Comparison of ENCODE assay signal across 10 cellular contexts in the genomic region with DNA sequence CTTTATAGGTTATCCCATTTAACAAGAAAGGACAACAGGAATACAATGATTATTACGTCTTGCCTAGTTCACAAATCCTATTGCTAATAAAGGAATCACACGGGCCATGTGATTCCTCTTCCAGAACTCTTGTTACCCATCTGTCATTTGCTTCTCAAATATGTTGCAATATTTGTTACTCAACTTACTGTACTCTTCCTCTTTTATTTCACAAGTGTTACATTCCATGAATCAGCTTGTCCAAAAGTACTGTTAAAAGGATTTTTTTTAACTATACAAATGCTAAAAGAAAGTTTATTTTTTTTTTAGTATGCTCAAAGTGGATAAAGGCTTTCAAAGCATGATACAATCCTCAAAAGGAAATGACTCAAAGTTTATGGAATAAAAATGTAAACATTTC. TPM values are rescaled to one million over a fixed set of nuclear protein-coding genes. Genes with fewer than 3 reads are reported as not detected.
DNase-seq lines count a peak whose midpoint lies in the region; ATAC-seq and TF ChIP-seq lines count a peak whose summit lies in the region.
"Had no signal": no experiment of that assay in that cellular context is flagged by ENCODE, and none has a peak within 500 bp of the region (broad histone marks: within the 10 kb centered on the region; RNA-seq: fewer than 3 reads in every experiment).

No MANE protein-coding gene starts in this region.

- peaks cover 1% of the 10 kb centered on the region; the same call in 1 of the 2 replicates for H3K36me3 Mint-ChIP-seq in HFFc6 (ENCODE audit: low read depth)
- no peaks in the 10 kb centered on the region for H3K36me3 Mint-ChIP-seq in naive thymus-derived CD8-positive, alpha-beta T cell
- H3K36me3 Mint-ChIP-seq: activated naive CD4-positive, alpha-beta T cell treated with anti-CD3 and anti-CD28 coated beads, Interleukin-2, amount 50 U/mL, for 72 hours had no signal

- H3K4me1 Mint-ChIP-seq in HFFc6 (ENCODE audit: low read depth): peaks cover 65% of the 10 kb centered on the region
- peaks cover 0 to 6% (median 0%) of the 10 kb centered on the region in 4 donors for H3K4me1 Mint-ChIP-seq in naive thymus-derived CD8-positive, alpha-beta T cell

- H3K27ac ChIP-seq in RWPE1: no peak overlapping the region
- peak overlapping the region; percentile 69 for H3K27ac ChIP-seq in skeletal muscle tissue (ENCODE audit: low read depth, low read length)

- CTCF ChIA-PET in RWPE1 (lab: Yijun Ruan, JAX): no interaction called here

- POLR2A ChIA-PET in RWPE1 (lab: Yijun Ruan, JAX; ENCODE audit: low non-redundant PET): no interaction called here
- POLR2A ChIA-PET in naive thymus-derived CD8-positive, alpha-beta T cell (lab: Charles Lee): no interaction called here

- no peaks in the 10 kb centered on the region for H3K27me3 Mint-ChIP-seq in HFFc6 (ENCODE audit: insufficient read depth)
- no peaks in the 10 kb centered on the region for H3K27me3 Mint-ChIP-seq in naive thymus-derived CD8-positive, alpha-beta T cell

- H3K9me3 Mint-ChIP-seq in HFFc6: no peaks in the 10 kb centered on the region
- no peaks in the 10 kb centered on the region for H3K9me3 Mint-ChIP-seq in naive thymus-derived CD8-positive, alpha-beta T cell
- H3K9me3 Mint-ChIP-seq: activated naive CD4-positive, alpha-beta T cell treated with anti-CD3 and anti-CD28 coated beads, Interleukin-2, amount 50 U/mL, for 72 hours had no signal

- H3K27ac Mint-ChIP-seq in HFFc6: peak overlapping the region; percentile 60
- H3K27ac Mint-ChIP-seq in naive thymus-derived CD8-positive, alpha-beta T cell: no peak overlapping the region
- H3K27ac Mint-ChIP-seq: activated naive CD4-positive, alpha-beta T cell treated with anti-CD3 and anti-CD28 coated beads, Interleukin-2, amount 50 U/mL, for 72 hours had no signal

- no peaks in the 10 kb centered on the region for H3K36me3 ChIP-seq in skeletal muscle tissue (ENCODE audit: control insufficient read depth in 3 of 3, insufficient read depth in 3 of 3, low read length in 3 of 3)

- no peaks in the 10 kb centered on the region for H3K27me3 ChIP-seq in skeletal muscle tissue (ENCODE audit: control insufficient read depth in 3 of 3, insufficient read depth in 3 of 3, low read length in 3 of 3)

- peaks cover 22 to 32% (median 22%) of the 10 kb centered on the region in 3 donors for H3K4me1 ChIP-seq in skeletal muscle tissue (ENCODE audit: control insufficient read depth in 3 of 3, insufficient read depth in 3 of 3, low read length in 3 of 3)

- peak overlapping the region; percentile 44 for H3K4me3 Mint-ChIP-seq in HFFc6
- no peak overlapping the region for H3K4me3 Mint-ChIP-seq in naive thymus-derived CD8-positive, alpha-beta T cell

- TF ChIP-seq CTCF in HFFc6 (IDR thresholded peaks at IDR 0.05) (no peak), RWPE1 (conservative IDR thresholded peaks at IDR 0.05; ENCODE audit: low read depth) (no peak)

- no peaks in the 10 kb centered on the region for H3K9me3 ChIP-seq in skeletal muscle tissue (ENCODE audit: control insufficient read depth in 3 of 3, low read length in 3 of 3)

- ATAC-seq in naive thymus-derived CD8-positive, alpha-beta T cell: no peak
- ATAC-seq: activated naive CD4-positive, alpha-beta T cell treated with anti-CD3 and anti-CD28 coated beads, Interleukin-2, amount 50 U/mL, for 72 hours had no signal

- no peak overlapping the region for H3K4me3 ChIP-seq in skeletal muscle tissue (ENCODE audit: low read length in 3 of 3)

- DNase-seq in HFFc6 (peak; percentile 83), RWPE1 (ENCODE audit: low spot score) (peak; percentile 48), fibroblast of the conjunctiva (ENCODE audit: low read depth) (peak; percentile 74), T-helper 1 cell (no peak), NCI-H1105 treated with DMSO at 0.1 percent for 48 hours (lab: John Stamatoyannopoulos, UW) (no peak)
- DNase-seq in naive thymus-derived CD8-positive, alpha-beta T cell: no peak
- no peak for DNase-seq in effector CD4-positive, alpha-beta T cell
- DNase-seq: NCI-H446 treated with DMSO at 0.1 percent for 48 hours had no signal

- no peak overlapping the region for H3K9ac ChIP-seq in skeletal muscle tissue (ENCODE audit: low read depth in 1 of 3, low read length in 3 of 3)

RNA-seq across cellular contexts. Expression of gene CD36, which starts 3.9 kb away (rescaled TPM):
- 1 to 10 TPM in 3 of 6 experiments, under 1 TPM in 3; 0.74 to 3.5 (median 1.1) TPM for total RNA-seq in HFFc6 (2021; fragmentation: NEBNext Ultra II Directional; extraction: Animal tissue kit (Norgen Biotek cat#: 25700))
- total RNA-seq in skeletal muscle tissue: 533 TPM
- 1 to 10 TPM; 2.8 to 4.0 TPM for total RNA-seq in naive thymus-derived CD8-positive, alpha-beta T cell
- under 1 TPM in 2 of 3 donors, not detected in 1; 0.49 to 0.73 TPM for polyA plus RNA-seq in naive thymus-derived CD8-positive, alpha-beta T cell
- total RNA-seq: activated naive CD4-positive, alpha-beta T cell treated with anti-CD3 and anti-CD28 coated beads, Interleukin-2, amount 50 U/mL, for 72 hours had no signal

Comparison
In these comparisons a context has a peak if more than half of its experiments do, and no peak if none do; other contexts are left out.
1. DNase-seq: peak in HFFc6 (single experiment), RWPE1 (single experiment) and fibroblast of the conjunctiva (single experiment); none in naive thymus-derived CD8-positive, alpha-beta T cell (0 of 10), T-helper 1 cell (0 of 5), effector CD4-positive, alpha-beta T cell (single experiment) and NCI-H1105 treated with DMSO at 0.1 percent for 48 hours (single experiment).
2. RNA of gene CD36, which starts 3.9 kb away (total RNA-seq): 533 TPM in skeletal muscle tissue (single experiment); 2.8 to 4.0 TPM in naive thymus-derived CD8-positive, alpha-beta T cell and 0.74 to 3.5 TPM in HFFc6; every median in the first group is over 100 times any median in the second.